Comparison of ENCODE assay signal across 26 cellular contexts in the genomic region with DNA sequence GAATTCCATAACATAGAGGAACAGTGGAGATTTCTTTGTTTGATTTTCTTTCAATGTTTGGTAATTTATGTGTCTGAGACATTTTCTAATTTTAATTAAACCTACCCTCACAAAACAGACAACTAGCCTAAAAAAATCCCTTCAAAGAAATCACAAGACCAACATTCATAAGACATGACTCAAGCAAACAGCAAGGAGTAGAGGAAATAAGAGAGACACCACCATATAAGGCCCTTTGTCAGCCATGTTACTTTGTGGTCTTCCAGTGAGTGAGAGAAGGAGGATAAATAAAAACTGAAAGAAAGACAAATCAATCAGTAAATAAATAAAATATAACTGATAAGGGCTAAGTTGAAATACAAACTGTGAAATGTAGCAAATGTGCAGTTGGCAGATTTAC.
DNase-seq lines count a peak whose midpoint lies in the region; ATAC-seq and TF ChIP-seq lines count a peak whose summit lies in the region.
"Had no signal": no experiment of that assay in that cellular context is flagged by ENCODE, and none has a peak within 500 bp of the region (broad histone marks: within the 10 kb centered on the region; RNA-seq: fewer than 3 reads in every experiment).

No MANE protein-coding gene starts in this region.

- H3K27ac ChIP-seq in HCT116 (ENCODE audit: low read depth, low read length) (no peak overlapping the region), brain microvascular endothelial cell (no peak overlapping the region), smooth muscle cell (ENCODE audit: low read depth) (no peak overlapping the region)
- H3K27ac ChIP-seq: heart right ventricle, HL-60, parathyroid adenoma, right lobe of liver, RWPE1, tibial artery had no signal

- no peak for DNase-seq in HCT116 (ENCODE audit: low read depth, low spot score)
- DNase-seq in brain microvascular endothelial cell, result peak; percentile 3
- peak; percentile 55 for DNase-seq in kidney tubule cell (ENCODE audit: low spot score)
- no peak for DNase-seq in smooth muscle cell (lab: John Stamatoyannopoulos, UW; ENCODE audit: unreplicated experiment)
- no peak for DNase-seq in NCI-H1417 (lab: John Stamatoyannopoulos, UW)
- no peak for DNase-seq in mucosa of descending colon
- DNase-seq: activated CD4-positive, alpha-beta T cell treated with anti-CD3 and anti-CD28 coated beads, Interleukin-2, amount 50 U/mL, for 1 hour; activated CD8-positive, alpha-beta memory T cell treated with anti-CD3 and anti-CD28 coated beads, Interleukin-2, amount 10 ng/mL, durations not matched to agents 7 days and 5 days; activated naive CD4-positive, alpha-beta T cell treated with anti-CD3 and anti-CD28 coated beads for 36 hours; amygdala; COR-L47; heart right ventricle; NCI-H1048; NCI-H187; NCI-H69; right lobe of liver; stimulated activated CD4-positive, alpha-beta T cell treated with anti-CD3 and anti-CD28 coated beads, Interleukin-15, amount 100 ng/mL, for 24 hours; stimulated activated naive CD8-positive, alpha-beta T cell treated with anti-CD3 and anti-CD28 coated beads, Interleukin-15, amount 100 ng/mL, for 72 hours; T-helper 2 cell; tibial artery had no signal

- H3K9me2 ChIP-seq in HCT116 (ENCODE audit: insufficient read depth), result no peaks in the 10 kb centered on the region

- in situ Hi-C loops in brain microvascular endothelial cell (cut with HindIII; ENCODE audit: low pct_ligation_motif_present, low sequenced_read_pairs), result no loop called here

- no peak overlapping the region for H3K9ac ChIP-seq in HCT116 (ENCODE audit: low read length)
- H3K9ac ChIP-seq in smooth muscle cell (ENCODE audit: low read depth), result no peak overlapping the region
- H3K9ac ChIP-seq: parathyroid adenoma had no signal

- RAD21 ChIA-PET in HCT116 (lab: Charles Lee; ENCODE audit: low non-redundant PET in 1 of 2, low total read pairs in 2 of 2, uncharacterized antibody in 2 of 2, unreplicated experiment in 2 of 2), result no interaction called here

- no peak for TF ChIP-seq CTCF in HCT116 (IDR thresholded peaks at IDR 0.05 in 2 of 3, conservative IDR thresholded peaks at IDR 0.05 in 1 of 3; ENCODE audit: borderline replicate concordance in 1 of 3, insufficient read depth in 1 of 3, low read depth in 2 of 3, low read length in 2 of 3)
- TF ChIP-seq CTCF in brain microvascular endothelial cell (IDR thresholded peaks at IDR 0.05; ENCODE audit: low read depth, low read length, missing control alignments), result no peak
- TF ChIP-seq CTCF in smooth muscle cell (IDR thresholded peaks at IDR 0.05; ENCODE audit: borderline replicate concordance, insufficient read depth, poor library complexity, severe bottlenecking), result no peak
- TF ChIP-seq CTCF in mucosa of descending colon (IDR thresholded peaks at IDR 0.05), result no peak

- no peaks in the 10 kb centered on the region for H4K20me1 ChIP-seq in HCT116 (ENCODE audit: insufficient read depth)
- no peaks in the 10 kb centered on the region for H4K20me1 ChIP-seq in smooth muscle cell (ENCODE audit: low read depth)

- no peak for ATAC-seq in HCT116
- no peak for ATAC-seq in mucosa of descending colon
- ATAC-seq in GM19035 (IDR thresholded peaks at IDR 0.05; ENCODE audit: unreplicated experiment), result no peak
- ATAC-seq: activated CD8-positive, alpha-beta memory T cell treated with anti-CD3 and anti-CD28 coated beads, Interleukin-2, amount 10 ng/mL, durations not matched to agents 7 days and 5 days; heart right ventricle; right lobe of liver; SK-N-SH treated with all-trans-retinoic acid at 6 μM for 48 hours; stimulated activated naive CD8-positive, alpha-beta T cell treated with anti-CD3 and anti-CD28 coated beads, Interleukin-15, amount 100 ng/mL, for 72 hours had no signal

- POLR2A ChIA-PET in HCT116 (lab: Charles Lee), result no interaction called here

- H3K4me1 ChIP-seq in HCT116 (ENCODE audit: control insufficient read depth in 1 of 2, insufficient read depth in 2 of 2, low read length in 2 of 2) (peaks cover 3 to 10% of the 10 kb centered on the region in 2 experiments; a peak in 2 of 4 replicates), smooth muscle cell (ENCODE audit: low read depth) (no peaks in the 10 kb centered on the region), mucosa of descending colon (ENCODE audit: low read depth) (no peaks in the 10 kb centered on the region)
- H3K4me1 ChIP-seq: HAP-1, heart right ventricle, parathyroid adenoma, right lobe of liver, tibial artery had no signal

- H3K4me3 ChIP-seq in HCT116 (replicated peaks in 1 of 2; ENCODE audit: low read depth in 1 of 2, low read length in 2 of 2) (no peak overlapping the region), brain microvascular endothelial cell (ENCODE audit: low read depth, low read length) (no peak overlapping the region), smooth muscle cell (no peak overlapping the region), mucosa of descending colon (no peak overlapping the region)
- H3K4me3 ChIP-seq: HAP-1, heart right ventricle, right lobe of liver, tibial artery had no signal

- intact Hi-C loops in HCT116 (cut with micrococcal nuclease), result no loop called here
- intact Hi-C loops in mucosa of descending colon (cut with DNase I, micrococcal nuclease), result no loop called here

- CTCF ChIA-PET in HCT116 (lab: Charles Lee), result no interaction called here

- H3K79me2 ChIP-seq in HCT116 (ENCODE audit: insufficient read depth, low read length) (no peaks in the 10 kb centered on the region), smooth muscle cell (ENCODE audit: low read depth) (no peaks in the 10 kb centered on the region)
- H3K79me2 ChIP-seq: parathyroid adenoma had no signal

- no peak for TF ChIP-seq POLR2A in HCT116 (IDR thresholded peaks at IDR 0.05; ENCODE audit: borderline replicate concordance, extremely low read depth, insufficient read depth, insufficient read length)

- no peak for TF ChIP-seq RAD21 in HCT116 (IDR thresholded peaks at IDR 0.05; ENCODE audit: low read depth)

- H3K4me2 ChIP-seq in HCT116 (ENCODE audit: low read length) (no peak overlapping the region), smooth muscle cell (no peak overlapping the region)

- no TSS peak for BruUV-seq in HCT116 (replicated peaks; lab: Mats Ljungman, UMichigan)

- H3K9me3 ChIP-seq in HCT116 (ENCODE audit: control insufficient read depth in 1 of 2, insufficient read depth in 1 of 2, low read depth in 1 of 2, low read length in 2 of 2) (no peaks in the 10 kb centered on the region), smooth muscle cell (replicated peaks; ENCODE audit: low read depth) (no peaks in the 10 kb centered on the region), mucosa of descending colon (no peaks in the 10 kb centered on the region)
- H3K9me3 ChIP-seq: HAP-1, heart right ventricle, right lobe of liver, tibial artery had no signal

- H3K27me3 ChIP-seq in HCT116 (ENCODE audit: insufficient read depth, low read length), result no peaks in the 10 kb centered on the region
- no peaks in the 10 kb centered on the region for H3K27me3 ChIP-seq in brain microvascular endothelial cell (replicated peaks)
- no peaks in the 10 kb centered on the region for H3K27me3 ChIP-seq in smooth muscle cell (ENCODE audit: low read depth)
- H3K27me3 ChIP-seq: heart right ventricle, right lobe of liver, tibial artery had no signal

- H3K36me3 ChIP-seq in HCT116 (ENCODE audit: control insufficient read depth in 1 of 2, insufficient read depth in 2 of 2, low read length in 2 of 2) (no peaks in the 10 kb centered on the region), brain microvascular endothelial cell (replicated peaks) (no peaks in the 10 kb centered on the region), smooth muscle cell (ENCODE audit: low read depth) (no peaks in the 10 kb centered on the region), mucosa of descending colon (ENCODE audit: low read depth) (no peaks in the 10 kb centered on the region)
- H3K36me3 ChIP-seq: HAP-1, heart right ventricle, right lobe of liver, tibial artery had no signal

- H3F3A ChIP-seq in smooth muscle cell (ENCODE audit: low read depth), result no peaks in the 10 kb centered on the region

- H2AFZ ChIP-seq in HCT116 (ENCODE audit: low read depth, low read length, poor library complexity, severe bottlenecking) (peak overlapping the region; percentile 85), smooth muscle cell (ENCODE audit: low read depth) (peak overlapping the region; percentile 68)
- H2AFZ ChIP-seq: parathyroid adenoma had no signal

TF ChIP-seq in HCT116, 20 proteins besides CTCF, POLR2A, EP300 and RAD21:
- TF ChIP-seq FOSL1 (IDR thresholded peaks at IDR 0.05; ENCODE audit: low read depth), result no peak
- TF ChIP-seq SRF (IDR thresholded peaks at IDR 0.05; ENCODE audit: low read depth), result 0 out of 2 replicates have a peak, but pooled peaks have one; percentile 26

Comparison
In these comparisons a context has a peak if more than half of its experiments do, and no peak if none do; other contexts are left out.
1. DNase-seq: peak in brain microvascular endothelial cell (single experiment) and kidney tubule cell (single experiment); none in HCT116 (single experiment), smooth muscle cell (single experiment), NCI-H1417 (0 of 3) and mucosa of descending colon (0 of 3).